In genomic region chr22:31210830-31211503, GRCh38 we compare ENCODE assay signal across 9 cellular contexts. TPM values are rescaled to one million over a fixed set of nuclear protein-coding genes. Genes with fewer than 3 reads are reported as not detected.
A peak's percentile ranks its signal among the peaks of the same experiment; 100 is the strongest.
DNase-seq lines count a peak whose midpoint lies in the region; ATAC-seq and TF ChIP-seq lines count a peak whose summit lies in the region.
"Had no signal": no experiment of that assay in that cellular context is flagged by ENCODE, and none has a peak within 500 bp of the region (broad histone marks: within the 10 kb centered on the region; RNA-seq: fewer than 3 reads in every experiment).

No MANE protein-coding gene starts in this region.

- peak overlapping the region; percentile 92 for H3K4me2 ChIP-seq in Karpas-422 (ENCODE audit: low read depth, low read length, poor library complexity, severe bottlenecking)

- ATAC-seq in activated naive CD8-positive, alpha-beta T cell treated with anti-CD3 and anti-CD28 coated beads, Interleukin-2, amount 10 ng/mL, durations not matched to agents 7 days and 5 days (ENCODE audit: low read depth) = no peak
- ATAC-seq in GM18873 (IDR thresholded peaks at IDR 0.05; ENCODE audit: low FRiP score, unreplicated experiment) (no peak), HG03139 (IDR thresholded peaks at IDR 0.05; ENCODE audit: unreplicated experiment) (no peak)

- no peak for TF ChIP-seq CTCF in 22Rv1 (IDR thresholded peaks at IDR 0.05)

- H3K9me2 ChIP-seq in Karpas-422 (replicated peaks; ENCODE audit: insufficient read depth, low read length) = no peaks in the 10 kb centered on the region

- 100% methylated on average over 3 to 4 of the region's 7 CpGs for whole genome bisulfite sequencing in mesodermal cell (ENCODE audit: insufficient coverage in 2 of 2), 2 experiments

- H3K4me3 ChIP-seq in Karpas-422 (ENCODE audit: low read length) = no peak overlapping the region
- no peak overlapping the region for H3K4me3 ChIP-seq in mesodermal cell (ENCODE audit: extremely low read depth, insufficient read depth, low read length, poor library complexity, severe bottlenecking)

- H3K4me1 ChIP-seq in Karpas-422 (ENCODE audit: low read length) = peaks cover 40% of the 10 kb centered on the region
- H3K4me1 ChIP-seq in mesodermal cell (ENCODE audit: control insufficient read depth, insufficient read depth, low read length, poor library complexity, severe bottlenecking) = peaks cover 11% of the 10 kb centered on the region

- H3K79me2 ChIP-seq in Karpas-422 (ENCODE audit: low read length) = peaks cover 39% of the 10 kb centered on the region

- H3K27me3 Mint-ChIP-seq in activated naive CD8-positive, alpha-beta T cell treated with anti-CD3 and anti-CD28 coated beads, Interleukin-2, amount 10 ng/mL, durations not matched to agents 7 days and 5 days = no peaks in the 10 kb centered on the region

- peak overlapping the region; percentile 87 for H3K4me3 Mint-ChIP-seq in activated naive CD8-positive, alpha-beta T cell treated with anti-CD3 and anti-CD28 coated beads, Interleukin-2, amount 10 ng/mL, durations not matched to agents 7 days and 5 days

- H3K36me3 Mint-ChIP-seq in activated naive CD8-positive, alpha-beta T cell treated with anti-CD3 and anti-CD28 coated beads, Interleukin-2, amount 10 ng/mL, durations not matched to agents 7 days and 5 days = peaks cover 8% of the 10 kb centered on the region

- H3K9me3 Mint-ChIP-seq in activated naive CD8-positive, alpha-beta T cell treated with anti-CD3 and anti-CD28 coated beads, Interleukin-2, amount 10 ng/mL, durations not matched to agents 7 days and 5 days = no peaks in the 10 kb centered on the region

- POLR2A ChIA-PET in activated naive CD8-positive, alpha-beta T cell treated with anti-CD3 and anti-CD28 coated beads, Interleukin-2, amount 10 ng/mL, durations not matched to agents 7 days and 5 days (lab: Charles Lee) = interaction anchor here (0.7 to 4.3 kb wide), 9 partner anchors 15 to 242 kb away, joined by 3 to 25 read pairs (median 3); partner anchors contain the start of genes MORC2, PIK3IP1 and TUG1

- H3K9me3 ChIP-seq in Karpas-422 (ENCODE audit: low read length) (no peaks in the 10 kb centered on the region), mesodermal cell (ENCODE audit: control insufficient read depth, low read length) (no peaks in the 10 kb centered on the region)

- H3K36me3 ChIP-seq in Karpas-422 (ENCODE audit: insufficient read depth, low read length) = 0 out of 2 replicates have a peak, but pooled peaks cover 4% of the 10 kb centered on the region
- H3K36me3 ChIP-seq in mesodermal cell (ENCODE audit: control insufficient read depth, insufficient read depth, low read length) = peaks cover 17% of the 10 kb centered on the region

- H3K27ac ChIP-seq in 22Rv1 = peak overlapping the region; percentile 80
- no peak overlapping the region for H3K27ac ChIP-seq in Karpas-422 (ENCODE audit: low read length)
- H3K27ac ChIP-seq in mesodermal cell (ENCODE audit: low read depth, low read length, severe bottlenecking) = peak overlapping the region; percentile 2

- no peaks in the 10 kb centered on the region for H3K27me3 ChIP-seq in Karpas-422 (ENCODE audit: low read length)

- no peaks in the 10 kb centered on the region for H4K20me1 ChIP-seq in Karpas-422 (ENCODE audit: insufficient read depth, low read depth, low read length)

- DNase-seq in Karpas-422 = peak; percentile 41
- no peak for DNase-seq in activated naive CD8-positive, alpha-beta T cell treated with anti-CD3 and anti-CD28 coated beads, Interleukin-2, amount 10 ng/mL, durations not matched to agents 7 days and 5 days
- DNase-seq in NOMO-1 treated with dmso at 0.1 percent for 144 hours (lab: John Stamatoyannopoulos, UW; ENCODE audit: unreplicated experiment) = no peak
- no peak for DNase-seq in NCI-H1694 (lab: John Stamatoyannopoulos, UW)
- DNase-seq: DMS79 treated with DMSO at 0.1 percent for 48 hours had no signal

- H3K27ac Mint-ChIP-seq in activated naive CD8-positive, alpha-beta T cell treated with anti-CD3 and anti-CD28 coated beads, Interleukin-2, amount 10 ng/mL, durations not matched to agents 7 days and 5 days = peak overlapping the region; percentile 90

- peaks cover 25% of the 10 kb centered on the region for H3K4me1 Mint-ChIP-seq in activated naive CD8-positive, alpha-beta T cell treated with anti-CD3 and anti-CD28 coated beads, Interleukin-2, amount 10 ng/mL, durations not matched to agents 7 days and 5 days

- no peak overlapping the region for H2AFZ ChIP-seq in Karpas-422 (ENCODE audit: low read length)

- no peak overlapping the region for H3K9ac ChIP-seq in Karpas-422 (ENCODE audit: low read length)

RNA-seq across cellular contexts. Expression of gene LIMK2, which starts 1.1 kb away (rescaled TPM):
- total RNA-seq in Karpas-422 (2014; rRNA removed; shearing (Covaris generic); ENCODE audit: low replicate concordance) = 35.0 and 35.3 TPM in 2 replicates
- 10 to 100 TPM; 38.9 to 39.9 TPM for total RNA-seq in activated naive CD8-positive, alpha-beta T cell treated with anti-CD3 and anti-CD28 coated beads, Interleukin-2, amount 10 ng/mL, durations not matched to agents 7 days and 5 days
- 36.4 TPM for polyA plus RNA-seq in mesodermal cell (2013, experiment 1 of 2)
- 33.4 TPM for polyA plus RNA-seq in mesodermal cell (2013, experiment 2 of 2)

RNA-seq across cellular contexts. Expression of gene RNF185, which starts 51.0 kb away (rescaled TPM):
- 41.1 and 44.8 TPM in 2 replicates for total RNA-seq in Karpas-422 (2014; rRNA removed; shearing (Covaris generic); ENCODE audit: low replicate concordance)
- total RNA-seq in activated naive CD8-positive, alpha-beta T cell treated with anti-CD3 and anti-CD28 coated beads, Interleukin-2, amount 10 ng/mL, durations not matched to agents 7 days and 5 days = 10 to 100 TPM; 21.8 to 22.4 TPM
- 21.8 TPM for polyA plus RNA-seq in mesodermal cell (2013, experiment 1 of 2)
- polyA plus RNA-seq in mesodermal cell (2013, experiment 2 of 2) = 20.5 TPM
